24 cellular contexts compared by ENCODE assay signal in the genomic region with DNA sequence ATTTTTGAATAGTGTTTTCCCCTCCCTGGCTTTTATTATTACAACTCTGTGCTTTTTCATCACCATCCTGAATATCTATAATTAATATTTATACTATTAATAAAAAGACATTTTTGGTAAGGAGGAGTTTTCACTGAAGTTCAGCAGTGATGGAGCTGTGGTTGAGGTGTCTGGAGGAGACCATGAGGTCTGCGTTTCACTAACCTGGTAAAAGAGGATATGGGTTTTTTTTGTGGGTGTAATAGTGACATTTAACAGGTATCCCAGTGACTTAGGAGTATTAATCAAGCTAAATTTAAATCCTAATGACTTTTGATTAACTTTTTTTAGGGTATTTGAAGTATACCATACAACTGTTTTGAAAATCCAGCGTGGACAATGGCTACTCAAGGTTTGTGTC. TPM values are rescaled to one million over a fixed set of nuclear protein-coding genes. Genes with fewer than 3 reads are reported as not detected.
DNase-seq lines count a peak whose midpoint lies in the region; ATAC-seq, FAIRE-seq and TF ChIP-seq lines count a peak whose summit lies in the region.
"Had no signal": no experiment of that assay in that cellular context is flagged by ENCODE, and none has a peak within 500 bp of the region (broad histone marks: within the 10 kb centered on the region; RNA-seq: fewer than 3 reads in every experiment).

No MANE protein-coding gene starts in this region.

- ATAC-seq in left ventricle myocardium superior (no peak), GM12878 (peak; percentile 32; the same call in 1 of the 3 replicates)
- ATAC-seq: left colon; naive thymus-derived CD4-positive, alpha-beta T cell had no signal

- no peak for FAIRE-seq in GM12878 (lab: Jason Lieb, UNC)

- TF ChIP-seq RAD21 in GM12878 (IDR thresholded peaks at IDR 0.05; ENCODE audit: insufficient read depth, low read depth, low read length), result no peak

- H3K4me1 ChIP-seq in right atrium auricular region (peaks cover 0 to 61% of the 10 kb centered on the region in 2 donors), GM12878 (ENCODE audit: control insufficient read depth, insufficient read depth, low read length) (no peaks in the 10 kb centered on the region), osteoblast (ENCODE audit: insufficient read depth, low read length) (peaks cover 31% of the 10 kb centered on the region), uterus (peaks cover 0 to 16% of the 10 kb centered on the region in 2 donors)
- H3K4me1 ChIP-seq: foreskin keratinocyte had no signal

- SMC1A ChIA-PET in GM12878 (lab: Charles Lee; ENCODE audit: uncharacterized antibody, unreplicated experiment), result interaction anchor here (0.8 kb wide), 1 partner anchor 20 kb away, joined by 3 read pairs; no protein-coding TSS in a partner anchor

- RAD21 ChIA-PET in GM12878 (lab: Charles Lee; ENCODE audit: unreplicated experiment), result no interaction called here

- DNase-seq in right atrium auricular region (ENCODE audit: low spot score) (no peak), left ventricle myocardium superior (no peak), GM12878 (ENCODE audit: low read depth, low spot score) (no peak), osteoblast (ENCODE audit: insufficient read length, low spot score, missing footprints) (no peak), uterus (no peak), HEK293T (ENCODE audit: extremely low spot score) (no peak), middle frontal gyrus (ENCODE audit: extremely low spot score, low spot score) (no peak)
- DNase-seq: activated CD4-positive, alpha-beta T cell treated with anti-CD3 and anti-CD28 coated beads, Interleukin-2, amount 50 U/mL, for 1 hour; activated naive CD8-positive, alpha-beta T cell treated with anti-CD3 and anti-CD28 coated beads, Interleukin-2, amount 10 ng/mL, durations not matched to agents 7 days and 5 days; Calu3; colonic mucosa; effector memory CD4-positive, alpha-beta T cell; hippocampal formation; left colon; naive thymus-derived CD4-positive, alpha-beta T cell; NCI-H1417; NCI-H2081; NCI-H69; SHP77 treated with DMSO at 0.1 percent for 48 hours; stimulated activated CD4-positive, alpha-beta T cell treated with anti-CD3 and anti-CD28 coated beads, Interleukin-2, amount 100 ng/mL, for 24 hours; substantia nigra had no signal

- no peak overlapping the region for H3K9ac ChIP-seq in GM12878 (ENCODE audit: control insufficient read depth, insufficient read depth, low read length)

- CTCF ChIA-PET in GM12878 (lab: Yijun Ruan, JAX) (interaction anchor here (1.1 kb wide), 1 partner anchor 10 kb away, joined by 3 read pairs; no protein-coding TSS in a partner anchor), HEK293T (lab: Yijun Ruan, JAX) (no interaction called here)

- BruUV-seq in GM12878 (replicated peaks; lab: Mats Ljungman, UMichigan), result no TSS peak

- H3K27me3 ChIP-seq in right atrium auricular region (no peaks in the 10 kb centered on the region), GM12878 (replicated peaks in 1 of 2; ENCODE audit: control insufficient read depth in 2 of 2, insufficient read depth in 2 of 2, low read length in 1 of 2) (no peaks in the 10 kb centered on the region), osteoblast (ENCODE audit: insufficient read depth, low read length) (no peaks in the 10 kb centered on the region), uterus (no peaks in the 10 kb centered on the region)
- H3K27me3 ChIP-seq: colonic mucosa, foreskin keratinocyte had no signal

- H3K36me3 ChIP-seq in right atrium auricular region (peaks cover 44% of the 10 kb centered on the region), GM12878 (ENCODE audit: control insufficient read depth in 2 of 2, insufficient read depth in 2 of 2, low read length in 1 of 2) (peaks cover 10 to 18% of the 10 kb centered on the region in 2 experiments), osteoblast (ENCODE audit: insufficient read depth, low read length) (peaks cover 39% of the 10 kb centered on the region), uterus (no peaks in the 10 kb centered on the region)

- H3K4me3 ChIP-seq in right atrium auricular region (no peak overlapping the region), GM12878 (no peak overlapping the region), osteoblast (ENCODE audit: insufficient read depth, low read length) (no peak overlapping the region), uterus (no peak overlapping the region)
- H3K4me3 ChIP-seq: colonic mucosa had no signal

- no peaks in the 10 kb centered on the region for H3K9me3 ChIP-seq in right atrium auricular region
- no peaks in the 10 kb centered on the region for H3K9me3 ChIP-seq in GM12878 (replicated peaks; ENCODE audit: control insufficient read depth, insufficient read depth, low read length)
- H3K9me3 ChIP-seq in osteoblast (ENCODE audit: low read depth, low read length), result no peaks in the 10 kb centered on the region
- no peaks in the 10 kb centered on the region for H3K9me3 ChIP-seq in uterus
- H3K9me3 ChIP-seq: colonic mucosa had no signal

- H4K20me1 ChIP-seq in GM12878 (ENCODE audit: control insufficient read depth, insufficient read depth), result peaks cover 2% of the 10 kb centered on the region
- peaks cover 72% of the 10 kb centered on the region for H4K20me1 ChIP-seq in osteoblast (ENCODE audit: insufficient read depth, low read length)

- POLR2A ChIA-PET in GM12878 (lab: Charles Lee) (no interaction called here), HEK293T (lab: Yijun Ruan, JAX) (no interaction called here)

- H3K27ac ChIP-seq in right atrium auricular region, result peak overlapping the region; percentile 31 to 43
- H3K27ac ChIP-seq in GM12878 (ENCODE audit: control insufficient read depth, insufficient read depth), result no peak overlapping the region
- peak overlapping the region; percentile 36 for H3K27ac ChIP-seq in osteoblast (ENCODE audit: low read depth, low read length)
- H3K27ac ChIP-seq in uterus, result peak overlapping the region; percentile 1 to 43
- H3K27ac ChIP-seq: C4-2B, colonic mucosa, foreskin keratinocyte, HL-60 had no signal

- H3K4me2 ChIP-seq in GM12878 (ENCODE audit: control insufficient read depth, insufficient read depth) (no peak overlapping the region), osteoblast (ENCODE audit: insufficient read depth, low read length) (peak overlapping the region; percentile 12)

- TF ChIP-seq CTCF in right atrium auricular region (IDR thresholded peaks at IDR 0.05), result no peak
- TF ChIP-seq CTCF in GM12878 (IDR thresholded peaks at IDR 0.05 in 2 of 3, conservative IDR thresholded peaks at IDR 0.05 in 1 of 3; ENCODE audit: control insufficient read depth in 2 of 3, extremely low read depth in 1 of 3, insufficient read depth in 1 of 3, low read depth in 3 of 3, low read length in 3 of 3), result no peak
- no peak for TF ChIP-seq CTCF in osteoblast (IDR thresholded peaks at IDR 0.05; ENCODE audit: extremely low read depth, low read depth, low read length)
- TF ChIP-seq CTCF in uterus (IDR thresholded peaks at IDR 0.05), result no peak

- in situ Hi-C loops in GM12878 (cut with MboI), result no loop called here

- 67% methylated on average over 2 of the region's 2 CpGs for WGBS in GM12878 (ENCODE audit: insufficient coverage, insufficient replicate concordance, low lambda C conversion rate, missing lambda C conversion rate)

- intact Hi-C loops in left ventricle myocardium superior (cut with micrococcal nuclease) (no loop called here), GM12878 (cut with micrococcal nuclease; ENCODE audit: unreplicated experiment) (no loop called here), uterus (cut with DNase I; ENCODE audit: low total_unique reads) (no loop called here)

- H2AFZ ChIP-seq in GM12878 (ENCODE audit: control insufficient read depth, low read depth, low read length) (no peak overlapping the region), osteoblast (ENCODE audit: low read length) (no peak overlapping the region)

- H3K79me2 ChIP-seq in GM12878 (ENCODE audit: control insufficient read depth, insufficient read depth, low read length) (peaks cover 41% of the 10 kb centered on the region), osteoblast (ENCODE audit: insufficient read depth, low read length) (peaks cover 87% of the 10 kb centered on the region)

- TF ChIP-seq POLR2A in GM12878 (IDR thresholded peaks at IDR 0.05; ENCODE audit: low read depth, low read length) (no peak), uterus (IDR thresholded peaks at IDR 0.05) (no peak)

- TF ChIP-seq EP300 in GM12878 (IDR thresholded peaks at IDR 0.05; ENCODE audit: borderline replicate concordance in 1 of 2, control insufficient read depth in 1 of 2, low read depth in 2 of 2, low read length in 2 of 2), result no peak

TF ChIP-seq in HEK293T, 16 proteins besides CTCF, POLR2A, EP300 and RAD21 (continues in another document):
- TF ChIP-seq HDGF (IDR thresholded peaks at IDR 0.05; ENCODE audit: borderline replicate concordance) (no peak), FOXA1 (IDR thresholded peaks at IDR 0.05) (no peak), LEF1 (IDR thresholded peaks at IDR 0.05; ENCODE audit: borderline replicate concordance) (no peak)
- TF ChIP-seq, protein P1, sequence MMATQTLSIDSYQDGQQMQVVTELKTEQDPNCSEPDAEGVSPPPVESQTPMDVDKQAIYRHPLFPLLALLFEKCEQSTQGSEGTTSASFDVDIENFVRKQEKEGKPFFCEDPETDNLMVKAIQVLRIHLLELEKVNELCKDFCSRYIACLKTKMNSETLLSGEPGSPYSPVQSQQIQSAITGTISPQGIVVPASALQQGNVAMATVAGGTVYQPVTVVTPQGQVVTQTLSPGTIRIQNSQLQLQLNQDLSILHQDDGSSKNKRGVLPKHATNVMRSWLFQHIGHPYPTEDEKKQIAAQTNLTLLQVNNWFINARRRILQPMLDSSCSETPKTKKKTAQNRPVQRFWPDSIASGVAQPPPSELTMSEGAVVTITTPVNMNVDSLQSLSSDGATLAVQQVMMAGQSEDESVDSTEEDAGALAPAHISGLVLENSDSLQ (IDR thresholded peaks at IDR 0.05), result no peak

RNA-seq across cellular contexts. Expression of a gene that starts 24.4 kb away (rescaled TPM):
- total RNA-seq in right atrium auricular region (100 to 1,000 TPM; 156 to 261 TPM), left ventricle myocardium superior (145 TPM), GM12878 (2014; rRNA removed) (217 and 242 TPM in 2 replicates), GM12878 (2014; rRNA removed; fragmentation: Illumina TruSeq; extraction: Trizol) (157 and 166 TPM in 2 replicates), GM12878 (2021) (149 and 152 TPM in 2 replicates), osteoblast (1,105 and 1,165 TPM in 2 replicates), uterus (1,000 to 10,000 TPM in 1 of 4 donors, 100 to 1,000 TPM in 3; 319 to 1,124 (median 518) TPM)
- 242 and 270 TPM in 2 replicates for total RNA-seq in GM12878 (2013; cell fraction: nucleolus; rRNA removed)
- 105 TPM for polyA plus RNA-seq in GM12878 (2011; ENCODE audit: low read depth)
- polyA plus RNA-seq in GM12878 (2011; rRNA removed) (151 and 212 TPM in 2 replicates), GM12878 (2014; fragmentation: Illumina TruSeq; extraction: Trizol) (145 and 146 TPM in 2 replicates), GM12878 (2014; fragmentation: Nextera tagmentation; extraction: Ambion mirVana) (10 to 100 TPM; 30.4 to 36.6 TPM), GM12878 (2014; rRNA removed) (93.5 and 130 TPM in 2 replicates), GM12878 (2016; fragmentation: Nextera tagmentation; extraction: Ambion mirVana) (10 to 100 TPM; 67.8 to 98.0 TPM)
- polyA plus RNA-seq in GM12878 (2011; cell fraction: cytosol; rRNA removed), result 314 and 332 TPM in 2 replicates
- polyA plus RNA-seq in GM12878 (2011; cell fraction: nucleus; rRNA removed), result 310 and 338 TPM in 2 replicates
- polyA plus RNA-seq in GM12878 (2012), result 107 and 119 TPM in 2 replicates
- polyA minus RNA-seq in GM12878 (2011; rRNA and poly(A)+ RNA removed), result 1,176 and 1,225 TPM in 2 replicates
- polyA minus RNA-seq in GM12878 (2011; cell fraction: cytosol; rRNA and poly(A)+ RNA removed), result 152 and 162 TPM in 2 replicates
- 173 and 276 TPM in 2 replicates for polyA minus RNA-seq in GM12878 (2011; cell fraction: nucleus; rRNA and poly(A)+ RNA removed)
